In genomic region chr3:193594946-193595689, GRCh38 we compare ENCODE assay signal across 1 cellular context.
A peak's percentile ranks its signal among the peaks of the same experiment; 100 is the strongest.
TF ChIP-seq lines count a peak whose summit lies in the region.

No MANE protein-coding gene starts in this region.

TF ChIP-seq in K562, 482 proteins besides CTCF, POLR2A, EP300 and RAD21:
- no peak for TF ChIP-seq ZNF197 (CRISPR knock-in tag; IDR thresholded peaks at IDR 0.05; ENCODE audit: low read depth)
- 0 out of 2 replicates have a peak, but pooled peaks have one; percentile 20 for TF ChIP-seq POLR2G (IDR thresholded peaks at IDR 0.05; ENCODE audit: low read depth, low read length)
- TF ChIP-seq XRCC3 (IDR thresholded peaks at IDR 0.05): no peak
- TF ChIP-seq ZNF212 (CRISPR knock-in tag; IDR thresholded peaks at IDR 0.05): no peak
- peak; percentile 51; the same call in 1 of the 2 replicates for TF ChIP-seq RBFOX2 (IDR thresholded peaks at IDR 0.05; ENCODE audit: low read depth, low read length)
- TF ChIP-seq SIX5 (IDR thresholded peaks at IDR 0.05; ENCODE audit: borderline replicate concordance in 1 of 2, insufficient read depth in 1 of 2, low read depth in 1 of 2, low read length in 2 of 2): 0 out of 4 replicates have a peak, but pooled peaks of 1 of the 2 experiments have one; percentile 3
- TF ChIP-seq GABPB2 (CRISPR knock-in tag; conservative IDR thresholded peaks at IDR 0.05): no peak
- no peak for TF ChIP-seq ZNF384 (IDR thresholded peaks at IDR 0.05; ENCODE audit: low read depth, low read length)
TF ChIP-seq in K562: peak in this region for 3.
